ENCODE assay signal across 16 cellular contexts in genomic region chr11:104033134-104033533, GRCh38. TPM values are rescaled to one million over a fixed set of nuclear protein-coding genes. Genes with fewer than 3 reads are reported as not detected.
A peak's percentile ranks its signal among the peaks of the same experiment; 100 is the strongest.
DNase-seq lines count a peak whose midpoint lies in the region; ATAC-seq, FAIRE-seq and TF ChIP-seq lines count a peak whose summit lies in the region.
"Had no signal": no experiment of that assay in that cellular context is flagged by ENCODE, and none has a peak within 500 bp of the region (broad histone marks: within the 10 kb centered on the region; RNA-seq: fewer than 3 reads in every experiment).

No MANE protein-coding gene starts in this region.

- TF ChIP-seq POLR2A in breast epithelium (IDR thresholded peaks at IDR 0.05), result no peak

- TF ChIP-seq CTCF in breast epithelium (IDR thresholded peaks at IDR 0.05), result no peak

- no peak for FAIRE-seq in HTR-8/SVneo (lab: Jason Lieb, UNC)
- FAIRE-seq: islet of Langerhans, K562, pancreas had no signal

- H3K4me3 ChIP-seq in breast epithelium (no peak overlapping the region), aorta (ENCODE audit: low read length in 2 of 2) (no peak overlapping the region)
- H3K4me3 ChIP-seq: K562, pancreas, tibial nerve had no signal

- ATAC-seq in aorta (ENCODE audit: low FRiP score), result no peak
- no peak for ATAC-seq in HG02678 (IDR thresholded peaks at IDR 0.05; ENCODE audit: unreplicated experiment)
- ATAC-seq: K562 had no signal

- peak; percentile 70 for DNase-seq in AG08395 (ENCODE audit: low spot score)
- DNase-seq in HTR-8/SVneo (ENCODE audit: insufficient read length, low spot score), result peak; percentile 21
- no peak for DNase-seq in breast epithelium (ENCODE audit: low spot score in 2 of 2)
- DNase-seq in kidney glomerular epithelial cell (lab: John Stamatoyannopoulos, UW), result peak; percentile 16
- no peak for DNase-seq in medulla oblongata (ENCODE audit: extremely low spot score)
- no peak for DNase-seq in NCI-H82 (lab: John Stamatoyannopoulos, UW)
- DNase-seq in aorta, result no peak
- DNase-seq: activated CD4-positive, alpha-beta T cell treated with anti-CD3 and anti-CD28 coated beads for 1 hour; activated effector memory CD4-positive, alpha-beta T cell treated with Interleukin-2 at 50 U/mL for 16 hours; NCI-H2171 treated with DMSO at 0.1 percent for 48 hours; pancreas had no signal

- no peaks in the 10 kb centered on the region for H3K4me1 ChIP-seq in breast epithelium
- peaks cover 0 to 2% of the 10 kb centered on the region in 2 donors for H3K4me1 ChIP-seq in aorta (ENCODE audit: control insufficient read depth in 1 of 2, insufficient read depth in 2 of 2, low read length in 2 of 2)

- H3K27ac ChIP-seq in breast epithelium (peak overlapping the region; percentile 34 to 59), aorta (ENCODE audit: low read depth in 1 of 2, low read length in 2 of 2) (no peak overlapping the region)
- H3K27ac ChIP-seq: C4-2B, pancreas, tibial nerve had no signal

- H3K36me3 ChIP-seq in breast epithelium (no peaks in the 10 kb centered on the region), aorta (ENCODE audit: control insufficient read depth in 1 of 2, insufficient read depth in 2 of 2, low read length in 1 of 2) (no peaks in the 10 kb centered on the region)
- H3K36me3 ChIP-seq: pancreas had no signal

- H3K27me3 ChIP-seq in breast epithelium, result no peaks in the 10 kb centered on the region
- no peaks in the 10 kb centered on the region for H3K27me3 ChIP-seq in aorta (ENCODE audit: control insufficient read depth in 1 of 2, insufficient read depth in 2 of 2, low read length in 1 of 2)
- H3K27me3 ChIP-seq: pancreas, tibial nerve had no signal

- intact Hi-C loops in breast epithelium (cut with DNase I; ENCODE audit: low total_unique reads) (no loop called here), aorta (cut with DNase I) (no loop called here)

- H3K9me3 ChIP-seq in breast epithelium (no peaks in the 10 kb centered on the region), aorta (ENCODE audit: control insufficient read depth, low read length) (peaks cover 2% of the 10 kb centered on the region)
- H3K9me3 ChIP-seq: pancreas had no signal

RNA-seq across cellular contexts. Expression of gene DDI1, which starts 3.3 kb away (rescaled TPM):
- total RNA-seq in breast epithelium, result not detected
- not detected for total RNA-seq in aorta
- not detected for polyA plus RNA-seq in aorta
- total RNA-seq: K562, pancreas, tibial nerve had no signal
- polyA plus RNA-seq: K562, pancreas had no signal

Comparison
In these comparisons a context has a peak if more than half of its experiments do, and no peak if none do; other contexts are left out.
1. DNase-seq: peak in AG08395 (single experiment), HTR-8/SVneo (single experiment) and kidney glomerular epithelial cell (single experiment); none in breast epithelium (0 of 2), medulla oblongata (single experiment), NCI-H82 (single experiment) and aorta (0 of 2).
2. H3K27ac ChIP-seq: peak in breast epithelium (2 of 2); none in aorta (0 of 2).